ENCODE assay signal across 5 cellular contexts in genomic region chr11:44879432-44879831, GRCh38.
"Had no signal": no experiment of that assay in that cellular context is flagged by ENCODE, and none has a peak within 500 bp of the region (broad histone marks: within the 10 kb centered on the region; RNA-seq: fewer than 3 reads in every experiment).

No MANE protein-coding gene starts in this region.

- H3K9ac ChIP-seq: GM23248 had no signal

- H2AFZ ChIP-seq: GM23248 had no signal

- H3K4me3 ChIP-seq: GM23248, HAP-1, K562 had no signal

- H3K4me1 ChIP-seq: HAP-1 had no signal

- DNase-seq: GM23248, IMR-90 had no signal

- ATAC-seq: HCT116, K562 had no signal

- H3K9me3 ChIP-seq: HAP-1 had no signal

- H3K27ac ChIP-seq: GM23248 had no signal

- H3K36me3 ChIP-seq: HAP-1 had no signal
